In genomic region chr12:86194721-86195120, GRCh38 we compare ENCODE assay signal across 27 cellular contexts.
"Had no signal": no experiment of that assay in that cellular context is flagged by ENCODE, and none has a peak within 500 bp of the region (broad histone marks: within the 10 kb centered on the region; RNA-seq: fewer than 3 reads in every experiment).

No MANE protein-coding gene starts in this region.

- H3K9me3 Mint-ChIP-seq: activated naive CD4-positive, alpha-beta T cell treated with anti-CD3 and anti-CD28 coated beads, Interleukin-2, amount 10 ng/mL, durations not matched to agents 7 days and 5 days; activated naive CD8-positive, alpha-beta T cell treated with anti-CD3 and anti-CD28 coated beads for 36 hours; activated T-helper 2 cell treated with anti-CD3 and anti-CD28 coated beads, Interferon-gamma antibody, Interleukin-2, Interleukin-4, amounts not matched to agents 10 μg/mL and 5 μg/mL and 100 μg/mL, durations not matched to agents 14 hours and 24 hours and 36 hours had no signal

- H3K9ac ChIP-seq: SK-N-SH had no signal

- H3K27ac ChIP-seq: brain microvascular endothelial cell, cardiac muscle cell, Peyer's patch, RWPE1, SJCRH30, VCaP had no signal

- H3K4me1 Mint-ChIP-seq: activated naive CD4-positive, alpha-beta T cell treated with anti-CD3 and anti-CD28 coated beads, Interleukin-2, amount 10 ng/mL, durations not matched to agents 7 days and 5 days; activated naive CD8-positive, alpha-beta T cell treated with anti-CD3 and anti-CD28 coated beads for 36 hours had no signal

- DNase-seq: activated CD4-positive, alpha-beta T cell treated with anti-CD3 and anti-CD28 coated beads, Interleukin-2, amount 50 U/mL, for 1 hour; activated CD4-positive, CD25-positive, alpha-beta regulatory T cell; activated CD8-positive, alpha-beta memory T cell treated with anti-CD3 and anti-CD28 coated beads, Interleukin-2, amount 50 U/mL, for 4 hours; activated CD8-positive, alpha-beta T cell treated with anti-CD3 and anti-CD28 coated beads for 36 hours; activated gamma-delta T cell treated with Interleukin-2 at 50 U/mL for 16 hours; activated naive CD4-positive, alpha-beta T cell treated with anti-CD3 and anti-CD28 coated beads, Interleukin-2, amount 10 ng/mL, durations not matched to agents 7 days and 5 days; activated naive CD8-positive, alpha-beta T cell treated with anti-CD3 and anti-CD28 coated beads for 36 hours; activated T-cell treated with anti-CD3 and anti-CD28 coated beads, Interleukin-2, amount 50 U/mL, for 72 hours; brain microvascular endothelial cell; cerebellar nuclear complex; KG1; NCI-H1105; NCI-H1436; NCI-H1694 treated with DMSO at 0.1 percent for 48 hours; NCI-H2029 treated with DMSO at 0.1 percent for 48 hours; NCI-H526; NCI-H774; NK-92 treated with Interleukin-12 subunit alpha and Interleukin-12 subunit beta, amount 100 ng/mL, for 24 hours; Peyer's patch; Right ventricle myocardium superior; SJCRH30; SK-N-SH; T-helper 1 cell had no signal

- H3K36me3 ChIP-seq: brain microvascular endothelial cell, cardiac muscle cell, Peyer's patch, SJCRH30 had no signal

- H3K9me3 ChIP-seq: Peyer's patch, SJCRH30, SK-N-SH had no signal

- H3K4me3 Mint-ChIP-seq: activated CD8-positive, alpha-beta T cell treated with anti-CD3 and anti-CD28 coated beads for 36 hours; activated naive CD4-positive, alpha-beta T cell treated with anti-CD3 and anti-CD28 coated beads, Interleukin-2, amount 10 ng/mL, durations not matched to agents 7 days and 5 days; activated naive CD8-positive, alpha-beta T cell treated with anti-CD3 and anti-CD28 coated beads for 36 hours; activated T-cell treated with anti-CD3 and anti-CD28 coated beads, Interleukin-2, amount 50 U/mL, for 72 hours had no signal

- H3K4me3 ChIP-seq: cardiac muscle cell, Peyer's patch, SJCRH30 had no signal

- H3K27ac Mint-ChIP-seq: activated CD8-positive, alpha-beta T cell treated with anti-CD3 and anti-CD28 coated beads for 36 hours; activated naive CD4-positive, alpha-beta T cell treated with anti-CD3 and anti-CD28 coated beads, Interleukin-2, amount 10 ng/mL, durations not matched to agents 7 days and 5 days; activated naive CD8-positive, alpha-beta T cell treated with anti-CD3 and anti-CD28 coated beads for 36 hours; activated T-cell treated with anti-CD3 and anti-CD28 coated beads, Interleukin-2, amount 50 U/mL, for 72 hours; activated T-helper 2 cell treated with anti-CD3 and anti-CD28 coated beads, Interferon-gamma antibody, Interleukin-2, Interleukin-4, amounts not matched to agents 10 μg/mL and 5 μg/mL and 100 μg/mL, durations not matched to agents 14 hours and 24 hours and 36 hours had no signal

- H3K27me3 Mint-ChIP-seq: activated CD8-positive, alpha-beta T cell treated with anti-CD3 and anti-CD28 coated beads for 36 hours; activated naive CD4-positive, alpha-beta T cell treated with anti-CD3 and anti-CD28 coated beads, Interleukin-2, amount 10 ng/mL, durations not matched to agents 7 days and 5 days; activated naive CD8-positive, alpha-beta T cell treated with anti-CD3 and anti-CD28 coated beads for 36 hours had no signal

- H3K36me3 Mint-ChIP-seq: activated naive CD4-positive, alpha-beta T cell treated with anti-CD3 and anti-CD28 coated beads, Interleukin-2, amount 10 ng/mL, durations not matched to agents 7 days and 5 days; activated naive CD8-positive, alpha-beta T cell treated with anti-CD3 and anti-CD28 coated beads for 36 hours had no signal

- ATAC-seq: activated CD8-positive, alpha-beta T cell treated with anti-CD3 and anti-CD28 coated beads for 36 hours; activated T-cell treated with anti-CD3 and anti-CD28 coated beads, Interleukin-2, amount 50 U/mL, for 72 hours had no signal

- H3K4me1 ChIP-seq: Peyer's patch, SJCRH30 had no signal

- H3K27me3 ChIP-seq: brain microvascular endothelial cell, cardiac muscle cell, Peyer's patch, SJCRH30 had no signal
